8 cellular contexts compared by ENCODE assay signal in genomic region chr19:5961969-5962945, GRCh38. TPM values are rescaled to one million over a fixed set of nuclear protein-coding genes. Genes with fewer than 3 reads are reported as not detected.
DNase-seq lines count a peak whose midpoint lies in the region; TF ChIP-seq lines count a peak whose summit lies in the region.

No MANE protein-coding gene starts in this region.

- no peaks in the 10 kb centered on the region for H3K9me3 Mint-ChIP-seq in dendritic cell treated with granulocyte-macrophage colony-stimulating factor and Interleukin-4, amounts not matched to agents 40 ng/mL and 50 ng/mL, for 4 days

- peak overlapping the region; percentile 65 for H3K27ac ChIP-seq in muscle layer of colon (ENCODE audit: low read depth, low read length)
- H3K27ac ChIP-seq in thyroid gland: peak overlapping the region in 2 of 3 donors; percentile 42 to 55

- H3K9me3 ChIP-seq in muscle layer of colon (ENCODE audit: low read length) (no peaks in the 10 kb centered on the region), thyroid gland (no peaks in the 10 kb centered on the region)

- peak overlapping the region; percentile 14 to 36 for H3K4me3 ChIP-seq in muscle layer of colon (ENCODE audit: low read depth in 1 of 2, low read length in 2 of 2)
- H3K4me3 ChIP-seq in thyroid gland (replicated peaks in 1 of 3): no peak overlapping the region

- no peaks in the 10 kb centered on the region for H3K36me3 ChIP-seq in muscle layer of colon (ENCODE audit: insufficient read depth, low read length)
- H3K36me3 ChIP-seq in thyroid gland: no peaks in the 10 kb centered on the region

- H3K4me3 Mint-ChIP-seq in dendritic cell treated with granulocyte-macrophage colony-stimulating factor and Interleukin-4, amounts not matched to agents 40 ng/mL and 50 ng/mL, for 4 days: peak overlapping the region; percentile 79

- H3K4me1 ChIP-seq in muscle layer of colon (ENCODE audit: insufficient read depth, low read length): peaks cover 76% of the 10 kb centered on the region
- H3K4me1 ChIP-seq in thyroid gland: peaks cover 34 to 47% of the 10 kb centered on the region in 2 donors

- peaks cover 89% of the 10 kb centered on the region for H3K4me1 Mint-ChIP-seq in dendritic cell treated with granulocyte-macrophage colony-stimulating factor and Interleukin-4, amounts not matched to agents 40 ng/mL and 50 ng/mL, for 4 days (ENCODE audit: low read depth)

- 43 to 46% methylated on average over 25 to 29 of the region's 29 CpGs for WGBS in thyroid gland, 2 donors

- no peak for TF ChIP-seq POLR2A in thyroid gland (IDR thresholded peaks at IDR 0.05)

- no peak for TF ChIP-seq CTCF in thyroid gland (IDR thresholded peaks at IDR 0.05)

- no peak overlapping the region for H3K9ac ChIP-seq in muscle layer of colon (ENCODE audit: low read length)

- DNase-seq in DMS53 treated with DMSO at 0.1 percent for 48 hours (lab: John Stamatoyannopoulos, UW; ENCODE audit: unreplicated experiment) (peak; percentile 94), NCI-H1694 treated with DMSO at 0.1 percent for 48 hours (lab: John Stamatoyannopoulos, UW) (peak; percentile 70), thyroid gland (peak; percentile 54 to 61), D341Med (ENCODE audit: low spot score) (no peak), GOT3 (lab: John Stamatoyannopoulos, UW) (no peak)
- DNase-seq in activated CD4-positive, alpha-beta T cell treated with anti-CD3 and anti-CD28 coated beads for 4 hours: peak; percentile 55 to 56

- H3K27ac Mint-ChIP-seq in dendritic cell treated with granulocyte-macrophage colony-stimulating factor and Interleukin-4, amounts not matched to agents 40 ng/mL and 50 ng/mL, for 4 days: peak overlapping the region; percentile 95

- intact Hi-C loops in dendritic cell treated with granulocyte-macrophage colony-stimulating factor and Interleukin-4, amounts not matched to agents 40 ng/mL and 50 ng/mL, for 4 days (cut with micrococcal nuclease): loop anchor here (2.0 kb wide), 1 partner anchor 15 kb away; no protein-coding TSS in a partner anchor
- intact Hi-C loops in thyroid gland (cut with DNase I): loop anchor here (10.0 kb wide), 1 partner anchor 157 kb away; the partner anchor contains the start of gene NRTN

- H3K36me3 Mint-ChIP-seq in dendritic cell treated with granulocyte-macrophage colony-stimulating factor and Interleukin-4, amounts not matched to agents 40 ng/mL and 50 ng/mL, for 4 days (ENCODE audit: low read depth): peaks cover 55% of the 10 kb centered on the region

- no peaks in the 10 kb centered on the region for H3K27me3 ChIP-seq in muscle layer of colon (ENCODE audit: control insufficient read depth in 1 of 2, insufficient read depth in 2 of 2, low read length in 2 of 2)
- no peaks in the 10 kb centered on the region for H3K27me3 ChIP-seq in thyroid gland

- H3K27me3 Mint-ChIP-seq in dendritic cell treated with granulocyte-macrophage colony-stimulating factor and Interleukin-4, amounts not matched to agents 40 ng/mL and 50 ng/mL, for 4 days: no peaks in the 10 kb centered on the region

RNA-seq across cellular contexts. Expression of gene RANBP3, which starts 15.7 kb away (rescaled TPM):
- total RNA-seq in thyroid gland: 100 to 1,000 TPM in 1 of 4 donors, 10 to 100 TPM in 3; 57.8 to 148 (median 82.7) TPM

RNA-seq across cellular contexts. Expression of gene CAPS, which starts 48.2 kb away (rescaled TPM):
- 10 to 100 TPM in 3 of 4 donors, 1 to 10 TPM in 1; 9.0 to 48.8 (median 26.3) TPM for total RNA-seq in thyroid gland

RNA-seq across cellular contexts. Expression of gene VMAC, which starts 57.6 kb away (rescaled TPM):
- 10 to 100 TPM; 14.3 to 27.2 (median 17.8) TPM for total RNA-seq in thyroid gland

RNA-seq across cellular contexts. Expression of gene NDUFA11, which starts 58.7 kb away (rescaled TPM):
- total RNA-seq in thyroid gland: 100 to 1,000 TPM; 115 to 325 (median 195) TPM

Comparison
In these comparisons a context has a peak if more than half of its experiments do, and no peak if none do; other contexts are left out.
1. DNase-seq: peak in DMS53 treated with DMSO at 0.1 percent for 48 hours (single experiment), NCI-H1694 treated with DMSO at 0.1 percent for 48 hours (single experiment), activated CD4-positive, alpha-beta T cell treated with anti-CD3 and anti-CD28 coated beads for 4 hours (2 of 2) and thyroid gland (2 of 2); none in D341Med (single experiment) and GOT3 (single experiment).
2. H3K4me3 ChIP-seq: peak in muscle layer of colon (2 of 2); none in thyroid gland (0 of 3).